Comparison of ENCODE assay signal across 10 cellular contexts in the genomic region with DNA sequence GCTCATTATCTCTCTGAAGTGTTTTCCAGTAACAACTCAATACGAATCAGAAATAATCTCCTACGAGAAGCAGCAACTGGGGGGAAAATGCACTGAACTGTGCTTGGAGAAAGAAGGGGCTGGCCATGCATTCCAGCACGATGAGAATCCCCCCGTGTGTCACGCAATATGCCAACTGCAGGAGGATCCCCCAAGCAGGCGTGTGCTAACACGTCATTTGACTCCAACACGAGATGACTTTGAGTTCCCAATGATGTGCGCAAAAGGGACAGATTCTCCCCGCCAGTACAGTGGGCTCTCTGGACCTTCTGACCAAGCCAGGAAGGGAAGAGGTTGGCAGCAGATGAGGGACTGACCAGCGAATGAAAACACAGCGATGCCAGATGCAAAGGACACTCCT.
DNase-seq lines count a peak whose midpoint lies in the region; ATAC-seq and TF ChIP-seq lines count a peak whose summit lies in the region.
"Had no signal": no experiment of that assay in that cellular context is flagged by ENCODE, and none has a peak within 500 bp of the region (broad histone marks: within the 10 kb centered on the region; RNA-seq: fewer than 3 reads in every experiment).

No MANE protein-coding gene starts in this region.

- H3K27ac ChIP-seq in epithelial cell of prostate: peak overlapping the region; percentile 39

- POLR2A ChIA-PET in HEK293T (lab: Yijun Ruan, JAX): no interaction called here

- CTCF ChIA-PET in HEK293T (lab: Yijun Ruan, JAX): no interaction called here

- peak; percentile 95 for DNase-seq in EH (ENCODE audit: low read depth)
- peak; percentile 5 for DNase-seq in NCI-H2171 treated with DMSO at 0.1 percent for 48 hours (lab: John Stamatoyannopoulos, UW)
- no peak for DNase-seq in epithelial cell of prostate (ENCODE audit: low read depth, low spot score)
- peak; percentile 81 for DNase-seq in skeletal muscle cell (ENCODE audit: low read depth)
- DNase-seq in stimulated activated naive CD4-positive, alpha-beta T cell (lab: John Stamatoyannopoulos, UW): no peak
- DNase-seq in activated CD4-positive, alpha-beta T cell treated with anti-CD3 and anti-CD28 coated beads for 48 hours: no peak
- no peak for DNase-seq in HEK293T (ENCODE audit: extremely low spot score)
- DNase-seq: activated T-cell treated with anti-CD3 and anti-CD28 coated beads, Interleukin-2, amount 50 U/mL, for 48 hours; natural killer cell had no signal

- H3K4me3 ChIP-seq in skeletal muscle cell (ENCODE audit: low read depth, low read length): peak overlapping the region; percentile 12

- ATAC-seq in esophagus mucosa: no peak
- ATAC-seq: natural killer cell had no signal

TF ChIP-seq in HEK293T, 16 proteins besides CTCF, POLR2A, EP300 and RAD21:
- TF ChIP-seq ELF4 (IDR thresholded peaks at IDR 0.05) (no peak), SUZ12 (IDR thresholded peaks at IDR 0.05) (no peak), BHLHE40 (IDR thresholded peaks at IDR 0.05; ENCODE audit: borderline replicate concordance) (no peak), NFRKB (IDR thresholded peaks at IDR 0.05) (no peak), LEF1 (IDR thresholded peaks at IDR 0.05; ENCODE audit: borderline replicate concordance) (no peak), CTBP1 (IDR thresholded peaks at IDR 0.05; ENCODE audit: borderline replicate concordance) (no peak), L3MBTL2 (conservative IDR thresholded peaks at IDR 0.05) (no peak), FOXM1 (IDR thresholded peaks at IDR 0.05; ENCODE audit: borderline replicate concordance) (no peak), TARDBP (IDR thresholded peaks at IDR 0.05) (no peak), SP1 (IDR thresholded peaks at IDR 0.05) (no peak), ARNT (IDR thresholded peaks at IDR 0.05) (no peak), FOXK2 (IDR thresholded peaks at IDR 0.05) (no peak), ZNF384 (IDR thresholded peaks at IDR 0.05) (no peak), FOXA1 (IDR thresholded peaks at IDR 0.05) (no peak), HDGF (IDR thresholded peaks at IDR 0.05; ENCODE audit: borderline replicate concordance) (no peak)
- TF ChIP-seq, protein P1, sequence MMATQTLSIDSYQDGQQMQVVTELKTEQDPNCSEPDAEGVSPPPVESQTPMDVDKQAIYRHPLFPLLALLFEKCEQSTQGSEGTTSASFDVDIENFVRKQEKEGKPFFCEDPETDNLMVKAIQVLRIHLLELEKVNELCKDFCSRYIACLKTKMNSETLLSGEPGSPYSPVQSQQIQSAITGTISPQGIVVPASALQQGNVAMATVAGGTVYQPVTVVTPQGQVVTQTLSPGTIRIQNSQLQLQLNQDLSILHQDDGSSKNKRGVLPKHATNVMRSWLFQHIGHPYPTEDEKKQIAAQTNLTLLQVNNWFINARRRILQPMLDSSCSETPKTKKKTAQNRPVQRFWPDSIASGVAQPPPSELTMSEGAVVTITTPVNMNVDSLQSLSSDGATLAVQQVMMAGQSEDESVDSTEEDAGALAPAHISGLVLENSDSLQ (IDR thresholded peaks at IDR 0.05): no peak
TF ChIP-seq in HEK293T: peak in this region for 0.

Comparison
In these comparisons a context has a peak if more than half of its experiments do, and no peak if none do; other contexts are left out.
1. DNase-seq: peak in EH (single experiment), NCI-H2171 treated with DMSO at 0.1 percent for 48 hours (single experiment) and skeletal muscle cell (single experiment); none in epithelial cell of prostate (single experiment), stimulated activated naive CD4-positive, alpha-beta T cell (0 of 6), activated CD4-positive, alpha-beta T cell treated with anti-CD3 and anti-CD28 coated beads for 48 hours (single experiment) and HEK293T (single experiment).